14 cellular contexts compared by ENCODE assay signal in the genomic region with DNA sequence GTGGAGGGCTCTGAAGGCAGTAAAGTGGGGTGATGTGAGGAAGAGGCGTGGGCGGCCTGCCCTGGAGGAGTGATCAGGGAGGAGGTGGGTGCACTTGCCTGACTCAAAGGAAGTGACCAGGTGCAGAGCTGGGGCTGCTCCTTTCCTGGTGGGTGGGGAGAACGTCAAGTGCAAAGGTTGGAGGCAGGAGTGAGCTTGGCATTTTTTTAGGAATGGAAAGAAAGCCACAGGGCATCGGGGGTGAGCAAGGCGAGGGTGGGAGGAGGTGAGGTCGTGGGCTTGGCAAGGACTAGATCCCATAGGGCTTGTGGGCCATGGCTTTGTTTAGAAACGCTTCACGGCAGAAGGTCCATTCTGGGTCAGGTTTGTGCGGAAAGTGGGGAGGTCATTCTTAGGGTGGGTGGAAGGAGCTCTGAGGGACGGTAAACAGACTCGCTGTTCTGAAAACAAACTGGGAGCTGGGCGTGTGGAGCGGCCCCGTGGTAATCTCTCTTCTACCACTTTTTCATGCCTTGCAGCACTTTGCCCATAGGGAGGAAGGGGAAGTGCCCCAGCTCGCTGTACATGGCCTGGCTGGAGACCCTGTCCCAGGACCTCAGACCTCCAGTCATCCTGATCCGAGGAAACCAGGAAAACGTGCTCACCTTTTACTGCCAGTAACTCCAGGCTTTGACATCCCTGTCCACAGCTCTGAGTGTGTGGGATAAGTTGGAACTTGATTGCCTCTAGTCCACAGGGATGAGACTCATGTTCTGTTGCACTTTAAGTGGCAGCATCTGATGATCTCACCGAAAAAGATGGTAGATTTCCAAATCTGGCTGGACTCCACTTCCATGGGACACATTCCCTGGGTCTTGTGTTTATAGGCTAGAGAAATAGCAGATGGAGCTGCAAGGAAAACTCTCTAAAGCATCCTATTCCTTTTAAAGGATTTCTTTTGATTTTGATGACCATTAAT. TPM values are rescaled to one million over a fixed set of nuclear protein-coding genes. Genes with fewer than 3 reads are reported as not detected.
DNase-seq lines count a peak whose midpoint lies in the region; ATAC-seq and TF ChIP-seq lines count a peak whose summit lies in the region.
"Had no signal": no experiment of that assay in that cellular context is flagged by ENCODE, and none has a peak within 500 bp of the region (broad histone marks: within the 10 kb centered on the region; RNA-seq: fewer than 3 reads in every experiment).

No MANE protein-coding gene starts in this region.

- H3K36me3 ChIP-seq in Peyer's patch: no peaks in the 10 kb centered on the region
- H3K36me3 ChIP-seq in sigmoid colon: no peaks in the 10 kb centered on the region
- H3K36me3 ChIP-seq: upper lobe of left lung had no signal

- TF ChIP-seq POLR2A in Peyer's patch (IDR thresholded peaks at IDR 0.05) (no peak), sigmoid colon (IDR thresholded peaks at IDR 0.05) (no peak)

- intact Hi-C loops in sigmoid colon (cut with DNase I): no loop called here

- H3K27ac ChIP-seq in Peyer's patch (peak overlapping the region in 3 of 4 donors; percentile 71 to 83 (median 72)), sigmoid colon (peak overlapping the region in 1 of 4 donors; percentile 31)

- no peaks in the 10 kb centered on the region for H3K27me3 ChIP-seq in Peyer's patch
- H3K27me3 ChIP-seq in sigmoid colon: no peaks in the 10 kb centered on the region
- H3K27me3 ChIP-seq: upper lobe of left lung had no signal

- H3K4me1 ChIP-seq in Peyer's patch (peaks cover 0 to 43% (median 25%) of the 10 kb centered on the region in 4 donors), sigmoid colon (no peaks in the 10 kb centered on the region)

- WGBS in sigmoid colon, 2 donors: 21 to 71% methylated on average over 18 of the region's 18 CpGs

- ATAC-seq in GM21723 (IDR thresholded peaks at IDR 0.05; ENCODE audit: unreplicated experiment) (no peak), GM19452 (IDR thresholded peaks at IDR 0.05; ENCODE audit: unreplicated experiment) (no peak)

- TF ChIP-seq EP300 in sigmoid colon (IDR thresholded peaks at IDR 0.05): no peak

- DNase-seq in EL: peak; percentile 85
- peak in 2 of 3 donors; percentile 66 to 68 for DNase-seq in Peyer's patch
- peak; percentile 83 for DNase-seq in fibroblast of mammary gland (ENCODE audit: low read depth)
- DNase-seq in sigmoid colon: peak; percentile 62
- DNase-seq in NCI-H774 (lab: John Stamatoyannopoulos, UW): no peak
- DNase-seq in retina: no peak
- DNase-seq: activated effector memory CD4-positive, alpha-beta T cell treated with Interleukin-2 at 50 U/mL for 16 hours; DMS153; NCI-H524 treated with DMSO at 0.1 percent for 48 hours; upper lobe of left lung had no signal

- TF ChIP-seq CTCF in Peyer's patch (IDR thresholded peaks at IDR 0.05) (no peak), fibroblast of mammary gland (conservative IDR thresholded peaks at IDR 0.05; ENCODE audit: control insufficient read depth, insufficient read depth, low read depth, low read length) (no peak), sigmoid colon (IDR thresholded peaks at IDR 0.05) (no peak)

- no peaks in the 10 kb centered on the region for H3K9me3 ChIP-seq in Peyer's patch
- no peaks in the 10 kb centered on the region for H3K9me3 ChIP-seq in sigmoid colon
- H3K9me3 ChIP-seq: upper lobe of left lung had no signal

- H3K4me3 ChIP-seq in Peyer's patch (no peak overlapping the region), fibroblast of mammary gland (ENCODE audit: control insufficient read depth, low read depth, low read length) (no peak overlapping the region), sigmoid colon (no peak overlapping the region)
- H3K4me3 ChIP-seq: upper lobe of left lung had no signal

RNA-seq across cellular contexts. Expression of gene HERPUD1, which starts 18.9 kb away (rescaled TPM):
- total RNA-seq in Peyer's patch (100 to 1,000 TPM in 3 of 4 donors, 10 to 100 TPM in 1; 86.0 to 143 (median 108) TPM), sigmoid colon (10 to 100 TPM; 63.1 to 93.1 (median 73.1) TPM)
- polyA plus RNA-seq in sigmoid colon: 100 to 1,000 TPM in 1 of 3 donors, 10 to 100 TPM in 2; 54.1 to 119 (median 59.2) TPM

RNA-seq across cellular contexts. Expression of gene SLC12A3, which starts 48.0 kb away (rescaled TPM):
- total RNA-seq in Peyer's patch (not detected), sigmoid colon (not detected)
- under 1 TPM in 1 of 3 donors, not detected in 2; 0.16 TPM for polyA plus RNA-seq in sigmoid colon
- total RNA-seq: HT-29 had no signal
- polyA plus RNA-seq: liver had no signal

RNA-seq across cellular contexts. Expression of gene CETP, which starts 48.7 kb away (rescaled TPM):
- total RNA-seq in Peyer's patch (1 to 10 TPM in 1 of 4 donors, not detected in 3; 2.5 TPM), sigmoid colon (under 1 TPM in 2 of 4 donors, not detected in 2; 0.36 to 0.55 TPM)
- polyA plus RNA-seq in sigmoid colon: 1 to 10 TPM in 2 of 3 donors, not detected in 1; 1.2 to 2.1 TPM
- total RNA-seq: HT-29 had no signal

Comparison
In these comparisons a context has a peak if more than half of its experiments do, and no peak if none do; other contexts are left out.
1. DNase-seq: peak in EL (single experiment), Peyer's patch (2 of 3), fibroblast of mammary gland (single experiment) and sigmoid colon (single experiment); none in NCI-H774 (single experiment) and retina (single experiment).